Comparison of ENCODE assay signal across 35 cellular contexts in the genomic region with DNA sequence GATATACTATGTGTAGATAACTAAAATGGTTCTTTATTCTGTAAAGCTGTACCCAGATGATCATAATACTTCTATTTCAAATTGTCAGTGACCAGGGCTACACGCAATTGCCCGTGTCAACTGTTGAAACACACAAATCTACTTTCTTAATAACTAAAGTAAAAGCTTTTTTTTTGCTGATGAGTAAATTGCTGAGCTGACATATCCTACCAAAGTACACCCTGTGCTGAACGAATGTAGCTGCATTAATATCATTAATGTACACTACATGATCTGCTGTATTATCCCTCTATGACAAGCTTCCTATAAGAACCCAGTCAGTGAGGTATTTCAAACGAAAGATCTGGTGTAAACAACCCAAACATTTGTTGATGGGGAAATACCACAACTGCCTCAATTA.
"Had no signal": no experiment of that assay in that cellular context is flagged by ENCODE, and none has a peak within 500 bp of the region (broad histone marks: within the 10 kb centered on the region; RNA-seq: fewer than 3 reads in every experiment).

No MANE protein-coding gene starts in this region.

- H3K9me3 ChIP-seq: body of pancreas, colonic mucosa, gastroesophageal sphincter had no signal

- H3K27me3 ChIP-seq: adrenal gland, body of pancreas, cardiac muscle cell, colonic mucosa, esophagus squamous epithelium, gastroesophageal sphincter, heart right ventricle had no signal

- H3K4me3 Mint-ChIP-seq: activated CD8-positive, alpha-beta memory T cell treated with anti-CD3 and anti-CD28 coated beads, Interleukin-2, amount 10 ng/mL, durations not matched to agents 7 days and 5 days; activated CD8-positive, alpha-beta T cell treated with anti-CD3 and anti-CD28 coated beads, Interleukin-2, amount 10 ng/mL, durations not matched to agents 7 days and 5 days; activated naive CD4-positive, alpha-beta T cell treated with anti-CD3 and anti-CD28 coated beads for 36 hours; activated naive CD4-positive, alpha-beta T cell treated with anti-CD3 and anti-CD28 coated beads, Interleukin-2, amount 50 U/mL, for 24 hours; activated naive CD8-positive, alpha-beta T cell treated with anti-CD3 and anti-CD28 coated beads for 36 hours; activated naive CD8-positive, alpha-beta T cell treated with anti-CD3 and anti-CD28 coated beads, Interleukin-2, amount 50 U/mL, for 24 hours; activated T-helper 1 cell treated with anti-CD3 and anti-CD28 coated beads, Interleukin-12 subunit alpha, Interleukin-12 subunit beta, Interleukin-2, Interleukin-4 antibody, amounts not matched to agents 30 ng/mL and 10 ng/mL and 1 ng/mL, durations not matched to agents 14 hours and 24 hours and 36 hours; WTC11 had no signal

- H3K27ac ChIP-seq: adrenal gland, body of pancreas, cardiac muscle cell, colonic mucosa, epithelial cell of prostate, esophagus squamous epithelium, gastroesophageal sphincter, heart right ventricle, VCaP had no signal

- ATAC-seq: activated CD8-positive, alpha-beta memory T cell treated with anti-CD3 and anti-CD28 coated beads, Interleukin-2, amount 10 ng/mL, durations not matched to agents 7 days and 5 days; activated CD8-positive, alpha-beta T cell treated with anti-CD3 and anti-CD28 coated beads, Interleukin-2, amount 10 ng/mL, durations not matched to agents 7 days and 5 days; activated naive CD8-positive, alpha-beta T cell treated with anti-CD3 and anti-CD28 coated beads, Interleukin-2, amount 50 U/mL, for 24 hours; body of pancreas; gastroesophageal sphincter; heart right ventricle; WTC11 had no signal

- FAIRE-seq: endometrium, endothelial cell of umbilical vein had no signal

- H3K27me3 Mint-ChIP-seq: activated CD8-positive, alpha-beta memory T cell treated with anti-CD3 and anti-CD28 coated beads, Interleukin-2, amount 10 ng/mL, durations not matched to agents 7 days and 5 days; activated naive CD4-positive, alpha-beta T cell treated with anti-CD3 and anti-CD28 coated beads, Interleukin-2, amount 50 U/mL, for 24 hours; activated naive CD8-positive, alpha-beta T cell treated with anti-CD3 and anti-CD28 coated beads for 36 hours; activated naive CD8-positive, alpha-beta T cell treated with anti-CD3 and anti-CD28 coated beads, Interleukin-2, amount 50 U/mL, for 24 hours had no signal

- DNase-seq: activated CD4-positive, alpha-beta T cell treated with anti-CD3 and anti-CD28 coated beads for 1 hour; activated CD4-positive, alpha-beta T cell treated with anti-CD3 and anti-CD28 coated beads for 48 hours; activated CD4-positive, alpha-beta T cell treated with anti-CD3 and anti-CD28 coated beads, Interleukin-2, amount 50 U/mL, for 1 hour; activated CD4-positive, alpha-beta T cell treated with anti-CD3 and anti-CD28 coated beads, Interleukin-2, amount 50 U/mL, for 48 hours; activated CD8-positive, alpha-beta memory T cell treated with anti-CD3 and anti-CD28 coated beads, Interleukin-2, amount 10 ng/mL, durations not matched to agents 7 days and 5 days; activated CD8-positive, alpha-beta memory T cell treated with anti-CD3 and anti-CD28 coated beads, Interleukin-2, amount 50 U/mL, for 4 hours; activated CD8-positive, alpha-beta T cell treated with anti-CD3 and anti-CD28 coated beads, Interleukin-2, amount 10 ng/mL, durations not matched to agents 7 days and 5 days; activated effector memory CD4-positive, alpha-beta T cell treated with anti-CD3 and anti-CD28 coated beads, Interleukin-2, amount 50 U/mL, for 16 hours; activated naive CD4-positive, alpha-beta T cell treated with anti-CD3 and anti-CD28 coated beads for 36 hours; activated naive CD8-positive, alpha-beta T cell treated with anti-CD3 and anti-CD28 coated beads for 36 hours; activated naive CD8-positive, alpha-beta T cell treated with anti-CD3 and anti-CD28 coated beads, Interleukin-2, amount 50 U/mL, for 24 hours; activated T-cell treated with anti-CD3 and anti-CD28 coated beads, Interleukin-2, amount 50 U/mL, for 1 hour; activated T-cell treated with anti-CD3 and anti-CD28 coated beads, Interleukin-2, amount 50 U/mL, for 48 hours; adrenal gland; amygdala; aorta; body of pancreas; central memory CD4-positive, alpha-beta T cell; cerebellar nuclear complex; colonic mucosa; effector CD8-positive, alpha-beta T cell; esophagus squamous epithelium; foreskin melanocyte; heart right ventricle; T-helper 2 cell had no signal

- H3K4me1 ChIP-seq: adrenal gland, body of pancreas, colonic mucosa, esophagus squamous epithelium, gastroesophageal sphincter, heart right ventricle had no signal

- H3K4me3 ChIP-seq: adrenal gland, body of pancreas, cardiac muscle cell, colonic mucosa, esophagus squamous epithelium, gastroesophageal sphincter, heart right ventricle had no signal

- H3K36me3 Mint-ChIP-seq: activated CD8-positive, alpha-beta memory T cell treated with anti-CD3 and anti-CD28 coated beads, Interleukin-2, amount 10 ng/mL, durations not matched to agents 7 days and 5 days; activated naive CD4-positive, alpha-beta T cell treated with anti-CD3 and anti-CD28 coated beads, Interleukin-2, amount 50 U/mL, for 24 hours; activated naive CD8-positive, alpha-beta T cell treated with anti-CD3 and anti-CD28 coated beads for 36 hours; WTC11 had no signal

- H3K27ac Mint-ChIP-seq: activated CD8-positive, alpha-beta memory T cell treated with anti-CD3 and anti-CD28 coated beads, Interleukin-2, amount 10 ng/mL, durations not matched to agents 7 days and 5 days; activated CD8-positive, alpha-beta T cell treated with anti-CD3 and anti-CD28 coated beads, Interleukin-2, amount 10 ng/mL, durations not matched to agents 7 days and 5 days; activated naive CD4-positive, alpha-beta T cell treated with anti-CD3 and anti-CD28 coated beads for 36 hours; activated naive CD4-positive, alpha-beta T cell treated with anti-CD3 and anti-CD28 coated beads, Interleukin-2, amount 50 U/mL, for 24 hours; activated naive CD8-positive, alpha-beta T cell treated with anti-CD3 and anti-CD28 coated beads for 36 hours; activated naive CD8-positive, alpha-beta T cell treated with anti-CD3 and anti-CD28 coated beads, Interleukin-2, amount 50 U/mL, for 24 hours; activated T-helper 1 cell treated with anti-CD3 and anti-CD28 coated beads, Interleukin-12 subunit alpha, Interleukin-12 subunit beta, Interleukin-2, Interleukin-4 antibody, amounts not matched to agents 30 ng/mL and 10 ng/mL and 1 ng/mL, durations not matched to agents 14 hours and 24 hours and 36 hours; activated T-helper 2 cell treated with anti-CD3 and anti-CD28 coated beads, Interferon-gamma antibody, Interleukin-2, Interleukin-4, amounts not matched to agents 10 μg/mL and 5 μg/mL and 100 μg/mL, durations not matched to agents 14 hours and 24 hours and 36 hours; WTC11 had no signal

- H3K36me3 ChIP-seq: adrenal gland, cardiac muscle cell, colonic mucosa, esophagus squamous epithelium, gastroesophageal sphincter, heart right ventricle had no signal

- H3K4me1 Mint-ChIP-seq: activated CD8-positive, alpha-beta memory T cell treated with anti-CD3 and anti-CD28 coated beads, Interleukin-2, amount 10 ng/mL, durations not matched to agents 7 days and 5 days; activated naive CD4-positive, alpha-beta T cell treated with anti-CD3 and anti-CD28 coated beads, Interleukin-2, amount 50 U/mL, for 24 hours; activated naive CD8-positive, alpha-beta T cell treated with anti-CD3 and anti-CD28 coated beads for 36 hours; activated naive CD8-positive, alpha-beta T cell treated with anti-CD3 and anti-CD28 coated beads, Interleukin-2, amount 50 U/mL, for 24 hours had no signal
